21 cellular contexts compared by ENCODE assay signal in the genomic region with DNA sequence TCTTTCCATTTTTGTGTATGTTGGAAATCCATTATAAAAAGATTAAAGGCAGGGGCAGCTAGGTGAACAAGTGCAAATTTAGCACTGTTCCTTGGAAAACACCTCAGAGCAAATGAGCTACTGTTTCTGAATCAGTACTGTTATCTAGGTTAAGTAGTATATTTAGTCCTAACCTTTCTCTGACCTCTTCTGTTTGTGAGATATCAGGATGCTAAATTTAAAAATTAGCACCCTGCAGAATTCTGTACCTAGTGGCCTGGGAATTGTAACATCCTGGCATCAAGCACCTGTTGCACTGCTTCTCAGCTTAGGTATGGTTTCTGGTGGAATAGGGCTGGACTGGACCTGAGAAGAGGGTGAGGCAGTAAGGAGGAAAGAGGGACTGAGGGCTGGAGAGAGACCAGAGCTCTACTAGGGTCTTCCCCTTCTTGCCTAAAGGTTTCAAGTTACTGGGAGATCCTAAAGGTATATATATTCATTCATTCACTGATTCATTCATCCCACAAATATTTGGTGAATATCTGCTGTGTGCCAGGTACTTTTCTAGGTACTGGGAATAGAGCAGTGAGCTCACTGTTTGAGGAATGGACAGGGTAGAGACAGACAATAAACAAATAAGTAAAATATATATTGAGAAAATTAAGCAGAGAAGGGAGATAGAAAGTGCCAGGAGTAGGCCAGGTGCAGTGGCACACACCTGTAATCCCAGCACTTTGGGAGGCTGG. TPM values are rescaled to one million over a fixed set of nuclear protein-coding genes. Genes with fewer than 3 reads are reported as not detected.
A peak's percentile ranks its signal among the peaks of the same experiment; 100 is the strongest.
DNase-seq lines count a peak whose midpoint lies in the region; ATAC-seq and TF ChIP-seq lines count a peak whose summit lies in the region.
"Had no signal": no experiment of that assay in that cellular context is flagged by ENCODE, and none has a peak within 500 bp of the region (broad histone marks: within the 10 kb centered on the region; RNA-seq: fewer than 3 reads in every experiment).

No MANE protein-coding gene starts in this region.

- H3K4me2 ChIP-seq in OCI-LY3 (ENCODE audit: low read length), result peak overlapping the region; percentile 53
- H3K4me2 ChIP-seq: A549 had no signal

- H3K36me3 ChIP-seq in OCI-LY3 (replicated peaks; ENCODE audit: low read depth, low read length) (no peaks in the 10 kb centered on the region), heart right ventricle (peaks cover 0 to 1% (median 0%) of the 10 kb centered on the region in 9 donors), gastrocnemius medialis (no peaks in the 10 kb centered on the region)
- H3K36me3 ChIP-seq: esophagus squamous epithelium, uterus had no signal

- H3K9me3 ChIP-seq in OCI-LY3 (ENCODE audit: insufficient read depth, low read length) (no peaks in the 10 kb centered on the region), heart right ventricle (no peaks in the 10 kb centered on the region), gastrocnemius medialis (no peaks in the 10 kb centered on the region)
- H3K9me3 ChIP-seq: A549, esophagus squamous epithelium, uterus had no signal

- peaks cover 6% of the 10 kb centered on the region for H3K79me2 ChIP-seq in OCI-LY3 (ENCODE audit: low read length)

- H3K36me3 Mint-ChIP-seq in activated naive CD8-positive, alpha-beta T cell, result peaks cover 7% of the 10 kb centered on the region
- peaks cover 2% of the 10 kb centered on the region for H3K36me3 Mint-ChIP-seq in activated naive CD8-positive, alpha-beta T cell treated with anti-CD3 and anti-CD28 coated beads, Interleukin-2, amount 50 U/mL, for 24 hours (ENCODE audit: low read depth)

- 0 out of 2 replicates have a peak overlapping the region, but pooled peaks have one; percentile 19 for H3K9ac ChIP-seq in OCI-LY3 (ENCODE audit: low read length)

- H3K4me3 Mint-ChIP-seq in activated naive CD8-positive, alpha-beta T cell, result no peak overlapping the region
- no peak overlapping the region for H3K4me3 Mint-ChIP-seq in activated naive CD8-positive, alpha-beta T cell treated with anti-CD3 and anti-CD28 coated beads, Interleukin-2, amount 50 U/mL, for 24 hours

- H3K27ac Mint-ChIP-seq in activated naive CD8-positive, alpha-beta T cell, result peak overlapping the region; percentile 24
- no peak overlapping the region for H3K27ac Mint-ChIP-seq in activated naive CD8-positive, alpha-beta T cell treated with anti-CD3 and anti-CD28 coated beads, Interleukin-2, amount 50 U/mL, for 24 hours

- no peak for ATAC-seq in activated naive CD8-positive, alpha-beta T cell treated with anti-CD3 and anti-CD28 coated beads, Interleukin-2, amount 50 U/mL, for 24 hours
- peak in 4 of 8 donors; percentile 6 to 47 (median 18) for ATAC-seq in heart right ventricle
- ATAC-seq in gastrocnemius medialis, result peak; percentile 42
- no peak for ATAC-seq in GM19023 (IDR thresholded peaks at IDR 0.05; ENCODE audit: unreplicated experiment)
- ATAC-seq: A549, HepG2 had no signal

- in situ Hi-C loops in gastrocnemius medialis (cut with MboI; ENCODE audit: low sequenced_read_pairs in 4 of 4), result no loop called here

- H3K4me1 ChIP-seq in OCI-LY3 (ENCODE audit: low read length), result peaks cover 19% of the 10 kb centered on the region
- peaks cover 7 to 83% (median 31%) of the 10 kb centered on the region in 9 donors for H3K4me1 ChIP-seq in heart right ventricle
- peaks cover 57 to 70% of the 10 kb centered on the region in 2 donors for H3K4me1 ChIP-seq in gastrocnemius medialis
- H3K4me1 ChIP-seq: uterus had no signal

- H3K27me3 ChIP-seq in OCI-LY3 (ENCODE audit: low read depth, low read length), result no peaks in the 10 kb centered on the region
- H3K27me3 ChIP-seq in heart right ventricle, result no peaks in the 10 kb centered on the region
- H3K27me3 ChIP-seq in gastrocnemius medialis, result no peaks in the 10 kb centered on the region
- H3K27me3 ChIP-seq: esophagus squamous epithelium, uterus had no signal

- H3K9me3 Mint-ChIP-seq in activated naive CD8-positive, alpha-beta T cell (ENCODE audit: low read depth), result no peaks in the 10 kb centered on the region
- H3K9me3 Mint-ChIP-seq in activated naive CD8-positive, alpha-beta T cell treated with anti-CD3 and anti-CD28 coated beads, Interleukin-2, amount 50 U/mL, for 24 hours, result no peaks in the 10 kb centered on the region

- DNase-seq in activated naive CD8-positive, alpha-beta T cell treated with anti-CD3 and anti-CD28 coated beads, Interleukin-2, amount 50 U/mL, for 24 hours, result no peak
- DNase-seq in heart right ventricle, result no peak
- DNase-seq in gastrocnemius medialis, result no peak
- DNase-seq in medulla oblongata (ENCODE audit: extremely low spot score), result no peak
- DNase-seq in NCI-H510A (lab: John Stamatoyannopoulos, UW), result no peak
- DNase-seq: activated CD4-positive, alpha-beta T cell treated with anti-CD3 and anti-CD28 coated beads, Interleukin-2, amount 50 U/mL, for 4 hours; activated naive CD4-positive, alpha-beta T cell treated with Interleukin-2 at 50 U/mL for 16 hours; DMS 273 treated with DMSO at 0.1 percent for 48 hours; effector memory CD4-positive, alpha-beta T cell; esophagus squamous epithelium; NCI-H1436; NCI-H2171 treated with DMSO at 0.1 percent for 48 hours; NCI-H748 treated with DMSO at 0.1 percent for 48 hours; uterus had no signal

- H3K4me3 ChIP-seq in OCI-LY3 (ENCODE audit: low read length) (no peak overlapping the region), heart right ventricle (peak overlapping the region in 1 of 10 donors; percentile 7), gastrocnemius medialis (no peak overlapping the region)
- H3K4me3 ChIP-seq: A549, esophagus squamous epithelium, uterus had no signal

- no peaks in the 10 kb centered on the region for H3K27me3 Mint-ChIP-seq in activated naive CD8-positive, alpha-beta T cell
- no peaks in the 10 kb centered on the region for H3K27me3 Mint-ChIP-seq in activated naive CD8-positive, alpha-beta T cell treated with anti-CD3 and anti-CD28 coated beads, Interleukin-2, amount 50 U/mL, for 24 hours

- H2AFZ ChIP-seq in OCI-LY3 (ENCODE audit: low read depth, low read length), result no peak overlapping the region

- intact Hi-C loops in heart right ventricle (cut with DNase I) (no loop called here), gastrocnemius medialis (cut with DNase I; ENCODE audit: low total_unique reads) (loop anchor here (5.0 to 10.0 kb wide), 2 partner anchors 470 to 872 kb away; partner anchors contain the start of genes ARMC12 and NUDT3)

- peak in 1 of 2 donors; percentile 36 for TF ChIP-seq POLR2A in gastrocnemius medialis (IDR thresholded peaks at IDR 0.05)

- H3K27ac ChIP-seq in OCI-LY3 (ENCODE audit: low read length) (no peak overlapping the region), heart right ventricle (peak overlapping the region; percentile 31 to 80 (median 56)), gastrocnemius medialis (peak overlapping the region; percentile 93 to 99 (median 96))
- H3K27ac ChIP-seq: A549, esophagus squamous epithelium, uterus had no signal

- H3K4me1 Mint-ChIP-seq in activated naive CD8-positive, alpha-beta T cell (ENCODE audit: low read depth), result peaks cover 61% of the 10 kb centered on the region
- H3K4me1 Mint-ChIP-seq in activated naive CD8-positive, alpha-beta T cell treated with anti-CD3 and anti-CD28 coated beads, Interleukin-2, amount 50 U/mL, for 24 hours, result peaks cover 50% of the 10 kb centered on the region

- TF ChIP-seq CTCF in OCI-LY3 (IDR thresholded peaks at IDR 0.05; ENCODE audit: low read depth, low read length) (no peak), heart right ventricle (IDR thresholded peaks at IDR 0.05) (no peak), gastrocnemius medialis (IDR thresholded peaks at IDR 0.05 in 4 of 5, conservative IDR thresholded peaks at IDR 0.05 in 1 of 5) (no peak)

- no peaks in the 10 kb centered on the region for H4K20me1 ChIP-seq in OCI-LY3 (ENCODE audit: insufficient read depth, low read length)

RNA-seq across cellular contexts. Expression of gene ZNF76, which starts 5.2 kb away (rescaled TPM):
- total RNA-seq in heart right ventricle (10 to 100 TPM; 29.8 to 48.9 (median 37.8) TPM), gastrocnemius medialis (10 to 100 TPM; 26.1 to 35.2 (median 27.5) TPM)
- polyA plus RNA-seq in heart right ventricle, result 10 to 100 TPM; 17.9 to 67.1 TPM

RNA-seq across cellular contexts. Expression of gene DEF6, which starts 32.9 kb away (rescaled TPM):
- 1 to 10 TPM in 4 of 10 donors, under 1 TPM in 6; 0.62 to 8.8 (median 0.94) TPM for total RNA-seq in heart right ventricle
- polyA plus RNA-seq in heart right ventricle, result 1 to 10 TPM; 1.7 to 2.7 TPM
- total RNA-seq in gastrocnemius medialis, result 1 to 10 TPM in 1 of 4 donors, under 1 TPM in 3; 0.15 to 2.9 (median 0.68) TPM

RNA-seq across cellular contexts. Expression of gene SCUBE3, which starts 51.0 kb away (rescaled TPM):
- 10 to 100 TPM in 4 of 10 donors, 1 to 10 TPM in 6; 4.9 to 18.8 (median 9.0) TPM for total RNA-seq in heart right ventricle
- 1 to 10 TPM; 1.2 to 5.6 TPM for polyA plus RNA-seq in heart right ventricle
- total RNA-seq in gastrocnemius medialis, result under 1 TPM in 2 of 4 donors, not detected in 2; 0.05 to 0.07 TPM
- total RNA-seq: HepG2; mononuclear cell; T-helper 2 cell treated with Interferon-gamma antibody and Interleukin-4, amounts not matched to agents 100 ng/mL and 5 ng/mL, for 36 hours had no signal
- polyA plus RNA-seq: HepG2 had no signal

Comparison
In these comparisons a context has a peak if more than half of its experiments do, and no peak if none do; other contexts are left out.
1. ATAC-seq: peak in gastrocnemius medialis (2 of 2); none in activated naive CD8-positive, alpha-beta T cell treated with anti-CD3 and anti-CD28 coated beads, Interleukin-2, amount 50 U/mL, for 24 hours (single experiment) and GM19023 (single experiment).
2. RNA of gene SCUBE3, which starts 51.0 kb away (total RNA-seq): 4.9 to 18.8 TPM in heart right ventricle; 0.05 to 0.07 TPM in gastrocnemius medialis; every median in the first group is over 4 times any median in the second.